Comparison of ENCODE assay signal across 8 cellular contexts in the genomic region with DNA sequence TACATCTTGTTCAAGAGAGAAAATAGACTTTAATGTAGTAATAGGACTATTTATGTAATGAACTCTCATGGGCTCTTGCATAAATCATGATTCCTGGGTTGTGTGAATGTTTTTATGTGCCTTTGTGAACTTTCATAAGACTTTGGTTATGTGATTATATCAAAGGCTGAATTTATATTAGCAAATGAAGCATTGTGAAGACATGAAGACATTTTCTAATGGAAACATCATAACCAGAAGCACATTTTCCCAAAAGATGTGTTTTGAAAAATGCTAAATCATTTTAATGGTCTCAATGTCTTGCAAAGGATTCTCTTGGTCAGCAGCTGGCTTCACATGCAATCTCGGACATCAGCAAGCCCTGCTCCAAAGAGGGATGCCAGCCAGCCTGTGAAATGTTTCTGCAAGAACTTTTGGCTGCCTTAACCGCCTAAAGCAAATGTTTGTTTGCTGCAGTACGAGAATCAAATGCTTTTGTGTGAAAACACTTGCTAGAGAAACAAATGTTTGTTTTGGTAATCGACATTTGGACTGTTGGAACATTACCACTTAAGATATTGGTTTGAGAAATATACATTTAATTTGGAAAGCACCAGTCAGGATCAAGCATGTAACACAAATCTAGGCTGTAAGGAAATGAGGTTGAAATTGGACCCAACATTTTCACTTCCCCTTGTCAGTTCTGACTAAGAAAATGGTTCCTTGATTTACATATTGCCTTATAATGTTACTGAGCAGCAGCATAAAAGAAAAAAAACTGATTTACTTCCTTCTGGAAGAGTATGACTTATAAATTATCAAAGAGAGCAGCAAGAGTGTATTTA.
DNase-seq lines count a peak whose midpoint lies in the region; ATAC-seq and TF ChIP-seq lines count a peak whose summit lies in the region.

No MANE protein-coding gene starts in this region.

- peaks cover 38% of the 10 kb centered on the region for H3K4me1 Mint-ChIP-seq in activated B cell treated with CpG ODN at 0.5 μM for 24 hours
- H3K4me1 Mint-ChIP-seq in endothelial cell (ENCODE audit: unreplicated experiment) = no peaks in the 10 kb centered on the region

- peak overlapping the region; percentile 16 for H3K4me3 Mint-ChIP-seq in activated B cell treated with CpG ODN at 0.5 μM for 24 hours
- H3K4me3 Mint-ChIP-seq in endothelial cell (ENCODE audit: unreplicated experiment) = no peak overlapping the region

- intact Hi-C loops in activated B cell treated with CpG ODN at 0.5 μM for 24 hours (cut with micrococcal nuclease) = loop anchor here (1.0 to 2.0 kb wide), 5 partner anchors 56 to 266 kb away; a partner anchor contains a TSS
- intact Hi-C loops in sciatic nerve (cut with DNase I) = no loop called here

- POLR2A ChIA-PET in activated B cell treated with CpG ODN at 0.5 μM for 24 hours (lab: Charles Lee) = no interaction called here

- CTCF ChIA-PET in activated B cell treated with CpG ODN at 0.5 μM for 24 hours (lab: Charles Lee) = no interaction called here

- no peaks in the 10 kb centered on the region for H3K36me3 Mint-ChIP-seq in activated B cell treated with CpG ODN at 0.5 μM for 24 hours (ENCODE audit: low read depth)
- no peaks in the 10 kb centered on the region for H3K36me3 Mint-ChIP-seq in endothelial cell (ENCODE audit: low read depth, unreplicated experiment)

- ATAC-seq in HG03064 (IDR thresholded peaks at IDR 0.05; ENCODE audit: low read depth, unreplicated experiment) = peak; percentile 93
- peak; percentile 96 for ATAC-seq in activated B cell treated with CpG ODN at 0.5 μM for 24 hours (ENCODE audit: low read depth)
- ATAC-seq in sciatic nerve = peak; percentile 65

- H3K9me3 Mint-ChIP-seq in activated B cell treated with CpG ODN at 0.5 μM for 24 hours (no peaks in the 10 kb centered on the region), endothelial cell (ENCODE audit: unreplicated experiment) (no peaks in the 10 kb centered on the region)

- no peaks in the 10 kb centered on the region for H3K27me3 Mint-ChIP-seq in activated B cell treated with CpG ODN at 0.5 μM for 24 hours
- no peaks in the 10 kb centered on the region for H3K27me3 Mint-ChIP-seq in endothelial cell (ENCODE audit: unreplicated experiment)

- H3K27ac Mint-ChIP-seq in activated B cell treated with CpG ODN at 0.5 μM for 24 hours (peak overlapping the region; percentile 80), endothelial cell (ENCODE audit: unreplicated experiment) (no peak overlapping the region)

- TF ChIP-seq CTCF in activated B cell treated with CpG ODN at 0.5 μM for 24 hours (IDR thresholded peaks at IDR 0.05) (no peak), endothelial cell (IDR thresholded peaks at IDR 0.05; ENCODE audit: unreplicated experiment) (no peak)

- peak; percentile 40 for DNase-seq in SIG-M5 treated with dmso at 0.1 percent for 504 hours (lab: John Stamatoyannopoulos, UW; ENCODE audit: unreplicated experiment)
- DNase-seq in SIG-M5 (lab: John Stamatoyannopoulos, UW) = no peak
- no peak for DNase-seq in activated B cell treated with CpG ODN at 0.5 μM for 24 hours
- DNase-seq in sciatic nerve (ENCODE audit: low spot score) = no peak
- no peak for DNase-seq in NCI-H1105 (lab: John Stamatoyannopoulos, UW)
- no peak for DNase-seq in endothelial cell (ENCODE audit: low spot score)
- no peak for DNase-seq in activated CD4-positive, alpha-beta T cell treated with anti-CD3 and anti-CD28 coated beads, Interleukin-2, amount 50 U/mL, for 48 hours
